12 cellular contexts compared by ENCODE assay signal in the genomic region with DNA sequence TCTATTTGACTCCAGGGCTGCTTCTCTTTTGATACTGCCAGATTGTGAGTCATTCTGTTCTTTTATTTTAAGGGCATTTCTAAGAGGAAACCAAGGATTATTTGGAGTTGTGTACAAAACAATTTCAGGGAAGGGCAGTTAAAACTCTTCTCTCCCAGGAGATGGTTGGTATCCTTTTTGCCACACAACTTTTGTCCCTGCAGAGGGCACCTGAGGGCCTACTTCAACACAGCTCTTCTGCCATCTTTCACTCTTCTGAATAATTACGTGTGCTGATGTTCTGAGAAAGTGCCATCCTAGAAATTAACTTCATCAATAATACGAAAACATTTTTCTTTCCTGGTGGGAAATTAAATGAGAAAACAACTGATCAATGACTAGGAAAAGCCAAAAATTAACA.
DNase-seq lines count a peak whose midpoint lies in the region; ATAC-seq, FAIRE-seq and TF ChIP-seq lines count a peak whose summit lies in the region.
"Had no signal": no experiment of that assay in that cellular context is flagged by ENCODE, and none has a peak within 500 bp of the region (broad histone marks: within the 10 kb centered on the region; RNA-seq: fewer than 3 reads in every experiment).

No MANE protein-coding gene starts in this region.

- H3K27me3 ChIP-seq in breast epithelium (no peaks in the 10 kb centered on the region), endothelial cell of umbilical vein (ENCODE audit: control insufficient read depth in 2 of 2, insufficient read depth in 2 of 2, low read length in 2 of 2) (peaks cover 7 to 16% of the 10 kb centered on the region in 2 experiments)

- no peaks in the 10 kb centered on the region for H3K9me1 ChIP-seq in endothelial cell of umbilical vein (replicated peaks; ENCODE audit: control insufficient read depth, extremely low read depth, insufficient read depth, low read length)

- H3K27ac Mint-ChIP-seq in MCF 10A (ENCODE audit: low read depth, unreplicated experiment), result no peak overlapping the region
- no peak overlapping the region for H3K27ac Mint-ChIP-seq in activated CD8-positive, alpha-beta T cell treated with anti-CD3 and anti-CD28 coated beads for 36 hours
- H3K27ac Mint-ChIP-seq: activated T-cell treated with anti-CD3 and anti-CD28 coated beads, Interleukin-2, amount 50 U/mL, for 72 hours; T-cell had no signal

- no peak overlapping the region for H3K4me3 Mint-ChIP-seq in MCF 10A (ENCODE audit: unreplicated experiment)
- H3K4me3 Mint-ChIP-seq in activated CD8-positive, alpha-beta T cell treated with anti-CD3 and anti-CD28 coated beads for 36 hours, result no peak overlapping the region
- H3K4me3 Mint-ChIP-seq: activated T-cell treated with anti-CD3 and anti-CD28 coated beads, Interleukin-2, amount 50 U/mL, for 72 hours; T-cell had no signal

- CTCF ChIA-PET in MCF 10A (lab: Yijun Ruan, JAX), result interaction anchor here (1.1 to 2.4 kb wide), 3 partner anchors 16 to 201 kb away, joined by 5 to 7 read pairs (median 5); no protein-coding TSS in a partner anchor
- CTCF ChIA-PET in endothelial cell of umbilical vein (lab: Charles Lee), result interaction anchor here (0.9 to 5.1 kb wide), 3 partner anchors 40 to 162 kb away, joined by 4 to 23 read pairs (median 5); no protein-coding TSS in a partner anchor
- CTCF ChIA-PET in activated CD8-positive, alpha-beta T cell treated with anti-CD3 and anti-CD28 coated beads for 36 hours (lab: Charles Lee), result no interaction called here

- H3K4me1 ChIP-seq in breast epithelium (no peaks in the 10 kb centered on the region), endothelial cell of umbilical vein (ENCODE audit: control insufficient read depth, extremely low read depth, insufficient read depth, low read length) (no peaks in the 10 kb centered on the region)

- H3K79me2 ChIP-seq in endothelial cell of umbilical vein (ENCODE audit: control insufficient read depth, insufficient read depth, low read length), result no peaks in the 10 kb centered on the region

- no peak overlapping the region for H3K9ac ChIP-seq in endothelial cell of umbilical vein (replicated peaks; ENCODE audit: extremely low read depth, insufficient read depth, low read length)

- POLR2A ChIA-PET in MCF 10A (lab: Yijun Ruan, JAX), result interaction anchor here (0.7 to 1.2 kb wide), 7 partner anchors 71 to 201 kb away, joined by 3 to 4 read pairs (median 4); no protein-coding TSS in a partner anchor
- POLR2A ChIA-PET in endothelial cell of umbilical vein (lab: Charles Lee), result no interaction called here
- POLR2A ChIA-PET in activated CD8-positive, alpha-beta T cell treated with anti-CD3 and anti-CD28 coated beads for 36 hours (lab: Charles Lee), result no interaction called here

- no peak overlapping the region for H3K4me2 ChIP-seq in endothelial cell of umbilical vein (ENCODE audit: insufficient read depth, low read length)

- dilution Hi-C loops in endothelial cell of umbilical vein (cut with MboI; ENCODE audit: extremely low pct_ligation_motif_present, low sequenced_read_pairs), result no loop called here

- H4K20me1 ChIP-seq in endothelial cell of umbilical vein (replicated peaks; ENCODE audit: control insufficient read depth, extremely low read depth, insufficient read depth, low read length), result no peaks in the 10 kb centered on the region

- intact Hi-C loops in MCF 10A (cut with micrococcal nuclease), result loop anchor here (1.0 to 10.0 kb wide), 3 partner anchors 162 to 475 kb away; no protein-coding TSS in a partner anchor
- intact Hi-C loops in breast epithelium (cut with DNase I; ENCODE audit: low total_unique reads), result no loop called here
- intact Hi-C loops in endothelial cell of umbilical vein (cut with micrococcal nuclease), result loop anchor here (1.0 kb wide), 1 partner anchor 162 kb away; no protein-coding TSS in a partner anchor
- intact Hi-C loops in activated CD8-positive, alpha-beta T cell treated with anti-CD3 and anti-CD28 coated beads for 36 hours (cut with micrococcal nuclease), result no loop called here

- no peaks in the 10 kb centered on the region for H3K36me3 Mint-ChIP-seq in MCF 10A (ENCODE audit: insufficient read depth, unreplicated experiment)
- H3K36me3 Mint-ChIP-seq in activated CD8-positive, alpha-beta T cell treated with anti-CD3 and anti-CD28 coated beads for 36 hours (ENCODE audit: low read depth), result no peaks in the 10 kb centered on the region
- H3K36me3 Mint-ChIP-seq: T-cell had no signal

- DNase-seq in MCF 10A (ENCODE audit: unreplicated experiment) (peak; percentile 60), breast epithelium (ENCODE audit: low spot score in 2 of 2) (no peak), NAMALWA (ENCODE audit: low spot score) (peak; percentile 18), endothelial cell of umbilical vein (ENCODE audit: low read depth, low spot score) (peak; percentile 24), NCI-H2107 treated with DMSO at 0.1 percent for 48 hours (lab: John Stamatoyannopoulos, UW; ENCODE audit: unreplicated experiment) (no peak)
- no peak for DNase-seq in activated CD8-positive, alpha-beta T cell treated with anti-CD3 and anti-CD28 coated beads for 36 hours
- DNase-seq: activated T-cell treated with anti-CD3 and anti-CD28 coated beads, Interleukin-2, amount 50 U/mL, for 72 hours had no signal

- peak; percentile 42 for FAIRE-seq in endothelial cell of umbilical vein (lab: Jason Lieb, UNC)

- TF ChIP-seq POLR2A in breast epithelium (IDR thresholded peaks at IDR 0.05) (no peak), endothelial cell of umbilical vein (IDR thresholded peaks at IDR 0.05; ENCODE audit: low read depth, low read length) (no peak)

- no peaks in the 10 kb centered on the region for H3K9me3 Mint-ChIP-seq in MCF 10A (ENCODE audit: unreplicated experiment)
- H3K9me3 Mint-ChIP-seq in activated CD8-positive, alpha-beta T cell treated with anti-CD3 and anti-CD28 coated beads for 36 hours, result no peaks in the 10 kb centered on the region
- H3K9me3 Mint-ChIP-seq: activated T-cell treated with anti-CD3 and anti-CD28 coated beads, Interleukin-2, amount 50 U/mL, for 72 hours; T-cell had no signal

- H3K4me3 ChIP-seq in breast epithelium (no peak overlapping the region), endothelial cell of umbilical vein (replicated peaks in 1 of 3; ENCODE audit: insufficient read depth in 1 of 3, low read depth in 1 of 3, low read length in 3 of 3) (no peak overlapping the region)
- H3K4me3 ChIP-seq: lung, skin epidermis had no signal

- TF ChIP-seq CTCF in MCF 10A (IDR thresholded peaks at IDR 0.05; ENCODE audit: unreplicated experiment), result peak; percentile 40
- TF ChIP-seq CTCF in breast epithelium (IDR thresholded peaks at IDR 0.05), result no peak
- peak in 1 of 2 donors; percentile 31 for TF ChIP-seq CTCF in endothelial cell of umbilical vein (IDR thresholded peaks at IDR 0.05; ENCODE audit: extremely low read depth in 1 of 2, insufficient read depth in 1 of 2, low read depth in 1 of 2, low read length in 2 of 2)
- TF ChIP-seq CTCF in activated CD8-positive, alpha-beta T cell treated with anti-CD3 and anti-CD28 coated beads for 36 hours (IDR thresholded peaks at IDR 0.05), result no peak

- H3K27ac ChIP-seq in breast epithelium (no peak overlapping the region), endothelial cell of umbilical vein (ENCODE audit: insufficient read depth, low read depth, low read length) (no peak overlapping the region)
- H3K27ac ChIP-seq: skin epidermis had no signal

- peaks cover 6% of the 10 kb centered on the region for H3K4me1 Mint-ChIP-seq in MCF 10A (ENCODE audit: insufficient read depth, unreplicated experiment)
- no peaks in the 10 kb centered on the region for H3K4me1 Mint-ChIP-seq in activated CD8-positive, alpha-beta T cell treated with anti-CD3 and anti-CD28 coated beads for 36 hours (ENCODE audit: low read depth)

- no peak overlapping the region for H2AFZ ChIP-seq in endothelial cell of umbilical vein (ENCODE audit: low read depth, low read length)

- no peaks in the 10 kb centered on the region for H3K9me3 ChIP-seq in breast epithelium
- H3K9me3 ChIP-seq in endothelial cell of umbilical vein (replicated peaks; ENCODE audit: control insufficient read depth, insufficient read depth, low read length), result no peaks in the 10 kb centered on the region

- no TSS peak for BruUV-seq in MCF 10A (replicated peaks; lab: Mats Ljungman, UMichigan)
- no TSS peak for BruUV-seq in endothelial cell of umbilical vein (replicated peaks; lab: Mats Ljungman, UMichigan)

- ATAC-seq in HG03342 (IDR thresholded peaks at IDR 0.05; ENCODE audit: unreplicated experiment) (no peak), GM19035 (IDR thresholded peaks at IDR 0.05; ENCODE audit: unreplicated experiment) (no peak)
- ATAC-seq in activated CD8-positive, alpha-beta T cell treated with anti-CD3 and anti-CD28 coated beads for 36 hours, result no peak
- ATAC-seq: activated T-cell treated with anti-CD3 and anti-CD28 coated beads, Interleukin-2, amount 50 U/mL, for 72 hours; T-cell had no signal

- H3K36me3 ChIP-seq in breast epithelium, result no peaks in the 10 kb centered on the region
- H3K36me3 ChIP-seq in endothelial cell of umbilical vein (ENCODE audit: control insufficient read depth in 2 of 2, extremely low read depth in 1 of 2, insufficient read depth in 2 of 2, low read length in 2 of 2), result no peaks in the 10 kb centered on the region

- H3K27me3 Mint-ChIP-seq in MCF 10A (ENCODE audit: insufficient read depth, unreplicated experiment), result no peaks in the 10 kb centered on the region
- peaks cover 3% of the 10 kb centered on the region for H3K27me3 Mint-ChIP-seq in activated CD8-positive, alpha-beta T cell treated with anti-CD3 and anti-CD28 coated beads for 36 hours

TF ChIP-seq in endothelial cell of umbilical vein, 7 proteins besides CTCF, POLR2A, EP300 and RAD21:
- TF ChIP-seq MYC (IDR thresholded peaks at IDR 0.05; ENCODE audit: low read depth, low read length), result no peak
- no peak for TF ChIP-seq JUN (IDR thresholded peaks at IDR 0.05; ENCODE audit: borderline replicate concordance, insufficient read depth, insufficient read length, low read depth)
- TF ChIP-seq FOS (IDR thresholded peaks at IDR 0.05; ENCODE audit: borderline replicate concordance, insufficient read depth, low read length), result no peak
- TF ChIP-seq GATA2 (IDR thresholded peaks at IDR 0.05; ENCODE audit: insufficient read depth, insufficient read length, low read depth, low read length), result no peak
- TF ChIP-seq EZH2 (IDR thresholded peaks at IDR 0.05; ENCODE audit: borderline replicate concordance, low read depth, low read length, severe bottlenecking), result no peak
- TF ChIP-seq POLR2AphosphoS5 (IDR thresholded peaks at IDR 0.05; ENCODE audit: insufficient read depth, low read depth, low read length), result no peak
- TF ChIP-seq MAX (IDR thresholded peaks at IDR 0.05; ENCODE audit: insufficient read depth, insufficient read length), result no peak

Comparison
In these comparisons a context has a peak if more than half of its experiments do, and no peak if none do; other contexts are left out.
1. DNase-seq: peak in MCF 10A (single experiment), NAMALWA (single experiment) and endothelial cell of umbilical vein (single experiment); none in breast epithelium (0 of 2), activated CD8-positive, alpha-beta T cell treated with anti-CD3 and anti-CD28 coated beads for 36 hours (single experiment) and NCI-H2107 treated with DMSO at 0.1 percent for 48 hours (single experiment).
2. intact Hi-C loops: an anchor here in MCF 10A (1.0 to 10.0 kb wide) and endothelial cell of umbilical vein (1.0 kb wide); none called in breast epithelium and activated CD8-positive, alpha-beta T cell treated with anti-CD3 and anti-CD28 coated beads for 36 hours.